Comparison of ENCODE assay signal across 8 cellular contexts in the genomic region with DNA sequence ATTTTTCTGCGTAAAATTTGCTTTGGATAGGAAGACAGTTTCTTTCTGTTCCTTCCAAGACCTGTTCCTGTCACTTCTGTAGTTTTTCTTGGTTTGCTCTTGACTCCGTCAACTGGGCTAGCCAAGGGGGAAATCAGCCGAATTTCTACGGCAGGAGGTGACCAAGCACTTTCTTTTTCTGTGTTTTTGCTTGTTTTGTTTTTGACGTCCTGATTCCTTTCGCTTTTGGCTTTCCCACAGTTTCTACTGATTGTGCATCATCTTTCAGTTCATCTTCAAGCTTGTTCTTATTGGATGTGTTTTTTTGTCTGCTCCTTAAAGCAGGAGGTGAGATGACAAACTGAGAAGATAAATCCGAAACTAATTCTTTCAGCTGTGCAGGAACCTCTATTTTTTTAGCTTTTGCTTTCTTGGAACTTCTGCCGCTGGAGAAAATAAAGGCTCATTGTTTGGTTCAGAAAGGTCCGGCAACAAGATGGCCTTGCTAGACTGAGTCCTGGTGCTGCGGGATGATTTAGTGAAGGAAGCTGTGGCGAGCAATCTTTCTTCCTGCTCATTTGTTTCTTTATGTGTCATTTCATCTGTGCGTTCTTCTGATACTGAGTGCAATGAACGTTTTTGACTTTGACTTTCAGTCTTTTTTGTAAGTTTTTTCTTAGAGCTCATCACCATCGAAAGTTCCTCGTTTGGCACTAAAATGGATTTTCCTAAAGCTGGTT.
DNase-seq lines count a peak whose midpoint lies in the region; ATAC-seq and TF ChIP-seq lines count a peak whose summit lies in the region.
"Not testable (repeated sequence)": the region's sequence is repeated elsewhere in the genome, so short reads cannot be mapped to it uniquely, and the experiment has no call there.

No MANE protein-coding gene starts in this region.

- CTCF ChIA-PET in CD4-positive, alpha-beta memory T cell (lab: Charles Lee; ENCODE audit: partially characterized antibody); IMR-90 (lab: Yijun Ruan, JAX); T-cell (lab: Charles Lee): not testable (repeated sequence)

- not testable (repeated sequence) for H3K4ac ChIP-seq in IMR-90 (ENCODE audit: low read depth, low read length)

- H4K20me1 ChIP-seq in IMR-90 (ENCODE audit: insufficient read depth, low read length): not testable (repeated sequence)

- H2BK15ac ChIP-seq in IMR-90 (ENCODE audit: low read depth, low read length): not testable (repeated sequence)

- H3K9me3 ChIP-seq in CD4-positive, alpha-beta memory T cell (ENCODE audit: control insufficient read depth in 1 of 2, low read length in 2 of 2); IMR-90 (ENCODE audit: control insufficient read depth, insufficient read depth, low read length): not testable (repeated sequence)

- not testable (repeated sequence) for H3K36me3 Mint-ChIP-seq in CD4-positive, alpha-beta memory T cell; T-cell; activated naive CD8-positive, alpha-beta T cell; natural killer cell treated with Interleukin-12 subunit alpha and Interleukin-12 subunit beta and Interleukin-15 and Interleukin-18, amount 100 ng/mL, for 72 hours

- not testable (repeated sequence) for H3K27me3 ChIP-seq in CD4-positive, alpha-beta memory T cell (ENCODE audit: insufficient read depth, low read length); IMR-90 (ENCODE audit: control insufficient read depth, insufficient read depth, low read length)

- not testable (repeated sequence) for H3K14ac ChIP-seq in IMR-90 (replicated peaks; ENCODE audit: low read depth, low read length)

- H3K4me2 ChIP-seq in IMR-90 (ENCODE audit: low read depth, low read length): peak overlapping the region; percentile 35; the same call in 1 of the 2 replicates

- H3K27me3 Mint-ChIP-seq in CD4-positive, alpha-beta memory T cell: peaks cover 4 to 11% of the 10 kb centered on the region in 2 donors
- H3K27me3 Mint-ChIP-seq in T-cell: peaks cover 11 to 19% of the 10 kb centered on the region in 2 donors
- H3K27me3 Mint-ChIP-seq in activated naive CD8-positive, alpha-beta T cell: peaks cover 25% of the 10 kb centered on the region
- H3K27me3 Mint-ChIP-seq in natural killer cell treated with Interleukin-12 subunit alpha and Interleukin-12 subunit beta and Interleukin-15 and Interleukin-18, amount 100 ng/mL, for 72 hours: peaks cover 3 to 21% of the 10 kb centered on the region in 2 donors

- in situ Hi-C loops in IMR-90 (cut with MboI; ENCODE audit: low sequenced_read_pairs): not testable (repeated sequence)

- not testable (repeated sequence) for H4K5ac ChIP-seq in IMR-90 (ENCODE audit: low read depth, low read length)

- H4K91ac ChIP-seq in IMR-90 (ENCODE audit: insufficient read depth, low read depth, low read length): not testable (repeated sequence)

- peak; percentile 45 for ATAC-seq in GM18861 (IDR thresholded peaks at IDR 0.05; ENCODE audit: unreplicated experiment)
- peak; percentile 84 for ATAC-seq in GM21447 (IDR thresholded peaks at IDR 0.05; ENCODE audit: unreplicated experiment)
- ATAC-seq in HG02943 (IDR thresholded peaks at IDR 0.05; ENCODE audit: low read depth, unreplicated experiment): peak; percentile 65
- not testable (repeated sequence) for ATAC-seq in IMR-90 (ENCODE audit: low read depth); T-cell (replicated peaks in 1 of 4)
- ATAC-seq in natural killer cell treated with Interleukin-12 subunit alpha and Interleukin-12 subunit beta and Interleukin-15 and Interleukin-18, amount 100 ng/mL, for 72 hours: peak in 1 of 2 donors; percentile 43

- TF ChIP-seq RAD21 in IMR-90 (IDR thresholded peaks at IDR 0.05; ENCODE audit: low read length): not testable (repeated sequence)

- not testable (repeated sequence) for H3K23ac ChIP-seq in IMR-90 (ENCODE audit: low read depth, low read length)

- H2AFZ ChIP-seq in IMR-90 (replicated peaks; ENCODE audit: low read length, poor library complexity): not testable (repeated sequence)

- TF ChIP-seq POLR2A in IMR-90 (IDR thresholded peaks at IDR 0.05; ENCODE audit: low read depth, low read length): not testable (repeated sequence)

- H2AK5ac ChIP-seq in IMR-90 (ENCODE audit: low read depth, low read length): not testable (repeated sequence)

- intact Hi-C loops in CD4-positive, alpha-beta memory T cell (cut with micrococcal nuclease); IMR-90 (cut with micrococcal nuclease): not testable (repeated sequence)

- peak overlapping the region; percentile 75 to 90 (median 82) for H3K4me3 Mint-ChIP-seq in CD4-positive, alpha-beta memory T cell
- peak overlapping the region; percentile 60 to 71 (median 70) for H3K4me3 Mint-ChIP-seq in T-cell
- H3K4me3 Mint-ChIP-seq in activated naive CD8-positive, alpha-beta T cell: peak overlapping the region; percentile 78
- peak overlapping the region; percentile 77 for H3K4me3 Mint-ChIP-seq in natural killer cell treated with Interleukin-12 subunit alpha and Interleukin-12 subunit beta and Interleukin-15 and Interleukin-18, amount 100 ng/mL, for 72 hours

- BruUV-seq in IMR-90 (replicated peaks; lab: Mats Ljungman, UMichigan): not testable (repeated sequence)

- peaks cover 6 to 12% (median 9%) of the 10 kb centered on the region in 4 donors for H3K4me1 Mint-ChIP-seq in CD4-positive, alpha-beta memory T cell
- peaks cover 11 to 13% (median 11%) of the 10 kb centered on the region in 3 donors for H3K4me1 Mint-ChIP-seq in T-cell
- H3K4me1 Mint-ChIP-seq in activated naive CD8-positive, alpha-beta T cell (ENCODE audit: low read depth): peaks cover 11% of the 10 kb centered on the region
- peaks cover 8 to 16% of the 10 kb centered on the region in 2 donors for H3K4me1 Mint-ChIP-seq in natural killer cell treated with Interleukin-12 subunit alpha and Interleukin-12 subunit beta and Interleukin-15 and Interleukin-18, amount 100 ng/mL, for 72 hours (ENCODE audit: low read depth in 2 of 2)

- H3K27ac Mint-ChIP-seq in CD4-positive, alpha-beta memory T cell: peak overlapping the region in 3 of 7 donors; percentile 32 to 70 (median 69)
- not testable (repeated sequence) for H3K27ac Mint-ChIP-seq in T-cell; activated naive CD8-positive, alpha-beta T cell
- H3K27ac Mint-ChIP-seq in natural killer cell treated with Interleukin-12 subunit alpha and Interleukin-12 subunit beta and Interleukin-15 and Interleukin-18, amount 100 ng/mL, for 72 hours: peak overlapping the region; percentile 59 to 66

- not testable (repeated sequence) for TF ChIP-seq CTCF in IMR-90 (conservative IDR thresholded peaks at IDR 0.05; ENCODE audit: low read depth, low read length)

- not testable (repeated sequence) for H3K9me3 Mint-ChIP-seq in CD4-positive, alpha-beta memory T cell; T-cell; activated naive CD8-positive, alpha-beta T cell (ENCODE audit: low read depth); natural killer cell treated with Interleukin-12 subunit alpha and Interleukin-12 subunit beta and Interleukin-15 and Interleukin-18, amount 100 ng/mL, for 72 hours

- H3K4me3 ChIP-seq in CD4-positive, alpha-beta memory T cell (ENCODE audit: low read length in 2 of 2): not testable (repeated sequence)
- H3K4me3 ChIP-seq in IMR-90 (ENCODE audit: insufficient read depth, low read depth, low read length): 0 out of 2 replicates have a peak overlapping the region, but pooled peaks have one; percentile 11

- H3K27ac ChIP-seq in CD4-positive, alpha-beta memory T cell (ENCODE audit: low read depth, low read length); IMR-90 (ENCODE audit: insufficient read depth, low read length): not testable (repeated sequence)

- WGBS in IMR-90 (ENCODE audit: extremely low coverage in 2 of 2, insufficient read length in 1 of 2), 2 experiments: 63% methylated on average over 1 of the region's 15 CpGs; no CpG with 5 or more reads in 1 of the 2 experiments

- H2AK9ac ChIP-seq in IMR-90 (replicated peaks; ENCODE audit: low read depth, low read length, poor library complexity): not testable (repeated sequence)

- H3K56ac ChIP-seq in IMR-90 (ENCODE audit: extremely low read depth, insufficient read depth, low read length): not testable (repeated sequence)

- H3K18ac ChIP-seq in IMR-90 (ENCODE audit: low read depth, low read length): not testable (repeated sequence)

- POLR2A ChIA-PET in CD4-positive, alpha-beta memory T cell (lab: Charles Lee; ENCODE audit: partially characterized antibody); IMR-90 (lab: Charles Lee; ENCODE audit: unreplicated experiment); T-cell (lab: Charles Lee): not testable (repeated sequence)

- not testable (repeated sequence) for H3K9me1 ChIP-seq in IMR-90 (ENCODE audit: insufficient read depth, low read length)

- not testable (repeated sequence) for H4K8ac ChIP-seq in IMR-90 (ENCODE audit: low read depth in 2 of 2, low read length in 2 of 2)

- H3K4me1 ChIP-seq in CD4-positive, alpha-beta memory T cell (ENCODE audit: insufficient read depth, low read length); IMR-90 (ENCODE audit: control insufficient read depth, insufficient read depth, low read length): not testable (repeated sequence)

- H2BK20ac ChIP-seq in IMR-90 (ENCODE audit: low read depth, low read length): not testable (repeated sequence)

- H3K79me1 ChIP-seq in IMR-90 (ENCODE audit: low read depth in 1 of 2, low read length in 2 of 2): not testable (repeated sequence)

- not testable (repeated sequence) for DNase-seq in CD4-positive, alpha-beta memory T cell; IMR-90; T-cell; natural killer cell treated with Interleukin-12 subunit alpha and Interleukin-12 subunit beta and Interleukin-15 and Interleukin-18, amount 100 ng/mL, for 72 hours (ENCODE audit: low spot score)

- not testable (repeated sequence) for H3K9ac ChIP-seq in IMR-90 (ENCODE audit: low read depth, low read length)

- not testable (repeated sequence) for H2BK5ac ChIP-seq in IMR-90 (ENCODE audit: low read depth, low read length, poor library complexity, severe bottlenecking)

- H3K36me3 ChIP-seq in CD4-positive, alpha-beta memory T cell (ENCODE audit: insufficient read depth, low read length); IMR-90 (ENCODE audit: control insufficient read depth, insufficient read depth, low read length): not testable (repeated sequence)

- H2BK120ac ChIP-seq in IMR-90 (ENCODE audit: low read depth, low read length): not testable (repeated sequence)

- dilution Hi-C loops in IMR-90 (cut with HindIII; ENCODE audit: low sequenced_read_pairs, unreplicated experiment): not testable (repeated sequence)
